In genomic region chr4:55561884-55562283, GRCh38 we compare ENCODE assay signal across 1 cellular context.
TF ChIP-seq lines count a peak whose summit lies in the region.

No MANE protein-coding gene starts in this region.

TF ChIP-seq in GM12878, 131 proteins besides CTCF, POLR2A, EP300 and RAD21 (continues in another document):
- TF ChIP-seq JUNB (IDR thresholded peaks at IDR 0.05): peak; percentile 79
- TF ChIP-seq SMAD1 (IDR thresholded peaks at IDR 0.05; ENCODE audit: low read depth, partially characterized antibody): no peak
- TF ChIP-seq IKZF1 (conservative IDR thresholded peaks at IDR 0.05): peak; percentile 67; the same call in 1 of the 2 replicates
- TF ChIP-seq NR2C2 (IDR thresholded peaks at IDR 0.05; ENCODE audit: borderline replicate concordance, control insufficient read depth, insufficient read length, low read depth): no peak
- TF ChIP-seq ZNF207 (IDR thresholded peaks at IDR 0.05; ENCODE audit: borderline replicate concordance): no peak
- TF ChIP-seq BACH1 (IDR thresholded peaks at IDR 0.05; ENCODE audit: borderline replicate concordance): peak; percentile 82; the same call in 1 of the 2 replicates
- TF ChIP-seq POLR2AphosphoS2 (IDR thresholded peaks at IDR 0.05; ENCODE audit: low read depth, low read length): no peak
- TF ChIP-seq RAD51 (IDR thresholded peaks at IDR 0.05): no peak
- TF ChIP-seq HCFC1 (IDR thresholded peaks at IDR 0.05; ENCODE audit: low read length): no peak
- TF ChIP-seq E4F1 (IDR thresholded peaks at IDR 0.05; ENCODE audit: borderline replicate concordance, partially characterized antibody): no peak
- TF ChIP-seq JUND (IDR thresholded peaks at IDR 0.05; ENCODE audit: low read depth, low read length): peak; percentile 85
- TF ChIP-seq DPF2 (IDR thresholded peaks at IDR 0.05): peak; percentile 98
- TF ChIP-seq ESRRA (IDR thresholded peaks at IDR 0.05; ENCODE audit: low read length): no peak
- no peak for TF ChIP-seq NR2C1 (IDR thresholded peaks at IDR 0.05)
- TF ChIP-seq NBN (IDR thresholded peaks at IDR 0.05): peak; percentile 37; the same call in 1 of the 2 replicates
- TF ChIP-seq MAX (IDR thresholded peaks at IDR 0.05; ENCODE audit: low read depth, low read length): no peak
- no peak for TF ChIP-seq RBBP5 (conservative IDR thresholded peaks at IDR 0.05)
- peak; percentile 50; the same call in 1 of the 2 replicates for TF ChIP-seq MLLT1 (IDR thresholded peaks at IDR 0.05)
- no peak for TF ChIP-seq EZH2 (IDR thresholded peaks at IDR 0.05; ENCODE audit: borderline replicate concordance, control insufficient read depth, low read depth, low read length)
- TF ChIP-seq ZNF274 (IDR thresholded peaks at IDR 0.05; ENCODE audit: insufficient read depth, insufficient read length): no peak
- TF ChIP-seq RUNX3 (IDR thresholded peaks at IDR 0.05; ENCODE audit: low read length): peak; percentile 97
- TF ChIP-seq ZNF217 (IDR thresholded peaks at IDR 0.05): peak; percentile 35; the same call in 1 of the 2 replicates
- TF ChIP-seq MEF2A (IDR thresholded peaks at IDR 0.05; ENCODE audit: insufficient read depth, low read depth, low read length): peak; percentile 94
- no peak for TF ChIP-seq SMARCA5 (IDR thresholded peaks at IDR 0.05)
- TF ChIP-seq ZBTB11 (CRISPR knock-in tag; IDR thresholded peaks at IDR 0.05): no peak
- no peak for TF ChIP-seq NKRF (conservative IDR thresholded peaks at IDR 0.05)
- no peak for TF ChIP-seq SREBF2 (IDR thresholded peaks at IDR 0.05; ENCODE audit: low read length)
- TF ChIP-seq EED (IDR thresholded peaks at IDR 0.05; ENCODE audit: low read depth): peak; percentile 48; the same call in 1 of the 2 replicates
- TF ChIP-seq IRF4 (IDR thresholded peaks at IDR 0.05; ENCODE audit: low read depth, low read length): peak; percentile 82
- no peak for TF ChIP-seq ATF3 (IDR thresholded peaks at IDR 0.05; ENCODE audit: borderline replicate concordance, extremely low read depth, low read depth, low read length)
- peak; percentile 78 for TF ChIP-seq CREM (IDR thresholded peaks at IDR 0.05; ENCODE audit: low read depth)
- no peak for TF ChIP-seq TARDBP (IDR thresholded peaks at IDR 0.05; ENCODE audit: borderline replicate concordance)
- no peak for TF ChIP-seq FOXK2 (IDR thresholded peaks at IDR 0.05)
- TF ChIP-seq CBFB (IDR thresholded peaks at IDR 0.05; ENCODE audit: low read depth): peak; percentile 87
- no peak for TF ChIP-seq ZBTB40 (IDR thresholded peaks at IDR 0.05; ENCODE audit: borderline replicate concordance)
- TF ChIP-seq RCOR1 (conservative IDR thresholded peaks at IDR 0.05; ENCODE audit: low read depth, low read length): 0 out of 2 replicates have a peak, but pooled peaks have one; percentile 71
- peak; percentile 86 for TF ChIP-seq MTA2 (IDR thresholded peaks at IDR 0.05; ENCODE audit: low read depth)
- TF ChIP-seq ATF2 (IDR thresholded peaks at IDR 0.05; ENCODE audit: low read length): peak; percentile 94
- TF ChIP-seq MEF2B (IDR thresholded peaks at IDR 0.05; ENCODE audit: partially characterized antibody, poor library complexity, severe bottlenecking): peak; percentile 88
- TF ChIP-seq E2F8 (IDR thresholded peaks at IDR 0.05; ENCODE audit: low read depth, partially characterized antibody): no peak
- TF ChIP-seq KDM1A (IDR thresholded peaks at IDR 0.05; ENCODE audit: borderline replicate concordance): no peak
